ENCODE assay signal across 1 cellular context in the genomic region with DNA sequence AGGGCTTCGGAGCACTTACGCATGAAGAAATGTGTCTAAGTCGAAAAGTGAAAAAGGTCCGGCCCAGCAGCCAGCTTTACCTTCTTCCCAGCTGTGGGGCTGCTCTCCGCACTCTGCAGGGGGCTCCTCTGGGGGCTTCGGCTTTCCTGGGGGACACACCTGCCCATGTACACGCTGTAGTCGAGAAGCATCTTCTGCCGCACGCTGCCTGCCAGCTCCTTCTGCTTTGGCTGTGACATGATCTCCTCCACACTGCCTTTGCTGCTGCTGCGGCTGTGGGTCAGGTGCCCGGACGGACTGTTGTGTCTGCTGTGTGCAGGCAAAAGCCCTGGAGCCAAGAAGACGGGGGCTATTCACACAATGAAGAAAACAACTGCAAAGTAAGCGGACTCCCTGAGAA.
TF ChIP-seq lines count a peak whose summit lies in the region.

No MANE protein-coding gene starts in this region.

TF ChIP-seq in HepG2, 621 proteins besides CTCF, POLR2A, EP300 and RAD21:
- peak; percentile 93 for TF ChIP-seq ZBTB38 (CRISPR knock-in tag; IDR thresholded peaks at IDR 0.05)
- 0 out of 2 replicates have a peak, but pooled peaks have one; percentile 6 for TF ChIP-seq ZBTB7B (CRISPR knock-in tag; IDR thresholded peaks at IDR 0.05)
- no peak for TF ChIP-seq NFYC (CRISPR knock-in tag; IDR thresholded peaks at IDR 0.05)
- TF ChIP-seq NFKB2 (CRISPR knock-in tag; IDR thresholded peaks at IDR 0.05; ENCODE audit: borderline replicate concordance) = 0 out of 2 replicates have a peak, but pooled peaks have one; percentile 1
- no peak for TF ChIP-seq ZNF3 (CRISPR knock-in tag; IDR thresholded peaks at IDR 0.05)
- TF ChIP-seq GFI1 (CRISPR knock-in tag; IDR thresholded peaks at IDR 0.05; ENCODE audit: borderline replicate concordance) = no peak
- TF ChIP-seq, protein P1, sequence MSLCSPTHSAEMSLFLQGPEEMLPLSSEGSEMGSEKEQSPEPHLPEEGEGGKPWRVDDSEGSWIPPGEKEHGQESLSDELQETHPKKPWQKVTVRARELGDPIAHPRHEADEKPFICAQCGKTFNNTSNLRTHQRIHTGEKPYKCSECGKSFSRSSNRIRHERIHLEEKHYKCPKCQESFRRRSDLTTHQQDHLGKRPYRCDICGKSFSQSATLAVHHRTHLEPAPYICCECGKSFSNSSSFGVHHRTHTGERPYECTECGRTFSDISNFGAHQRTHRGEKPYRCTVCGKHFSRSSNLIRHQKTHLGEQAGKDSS (CRISPR knock-in tag; IDR thresholded peaks at IDR 0.05; ENCODE audit: borderline replicate concordance, low read depth) = no peak
- TF ChIP-seq KDM3A (CRISPR knock-in tag; IDR thresholded peaks at IDR 0.05; ENCODE audit: low read depth) = no peak
- TF ChIP-seq ZBTB7A (CRISPR knock-in tag; IDR thresholded peaks at IDR 0.05) = no peak
- TF ChIP-seq MXD4 (CRISPR knock-in tag; IDR thresholded peaks at IDR 0.05) = no peak
- TF ChIP-seq, protein P2, sequence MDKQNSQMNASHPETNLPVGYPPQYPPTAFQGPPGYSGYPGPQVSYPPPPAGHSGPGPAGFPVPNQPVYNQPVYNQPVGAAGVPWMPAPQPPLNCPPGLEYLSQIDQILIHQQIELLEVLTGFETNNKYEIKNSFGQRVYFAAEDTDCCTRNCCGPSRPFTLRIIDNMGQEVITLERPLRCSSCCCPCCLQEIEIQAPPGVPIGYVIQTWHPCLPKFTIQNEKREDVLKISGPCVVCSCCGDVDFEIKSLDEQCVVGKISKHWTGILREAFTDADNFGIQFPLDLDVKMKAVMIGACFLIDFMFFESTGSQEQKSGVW (CRISPR knock-in tag; IDR thresholded peaks at IDR 0.05; ENCODE audit: borderline replicate concordance) = no peak
- no peak for TF ChIP-seq TOPORS (CRISPR knock-in tag; IDR thresholded peaks at IDR 0.05)
- TF ChIP-seq ZNF607 (CRISPR knock-in tag; IDR thresholded peaks at IDR 0.05; ENCODE audit: borderline replicate concordance) = no peak
